1 cellular context compared by ENCODE assay signal in genomic region chr1:25026757-25027450, GRCh38.
A peak's percentile ranks its signal among the peaks of the same experiment; 100 is the strongest.
TF ChIP-seq lines count a peak whose summit lies in the region.

No MANE protein-coding gene starts in this region.

TF ChIP-seq in GM12878, 131 proteins besides CTCF, POLR2A, EP300 and RAD21 (continued from another document and continues in another):
- TF ChIP-seq ZNF24 (IDR thresholded peaks at IDR 0.05) (no peak), PBX3 (IDR thresholded peaks at IDR 0.05; ENCODE audit: insufficient replicate concordance, low read depth, low read length) (no peak), PML (IDR thresholded peaks at IDR 0.05; ENCODE audit: low read length) (no peak), MEF2B (IDR thresholded peaks at IDR 0.05; ENCODE audit: partially characterized antibody, poor library complexity, severe bottlenecking) (peak; percentile 94), HSF1 (IDR thresholded peaks at IDR 0.05; ENCODE audit: low read depth, low read length) (no peak), CUX1 (IDR thresholded peaks at IDR 0.05; ENCODE audit: insufficient replicate concordance, low read depth, low read length) (peak; percentile 86), SRF (IDR thresholded peaks at IDR 0.05; ENCODE audit: low read depth in 2 of 2, low read length in 2 of 2) (no peak), SREBF1 (IDR thresholded peaks at IDR 0.05; ENCODE audit: low read length) (no peak), PAX5 (IDR thresholded peaks at IDR 0.05; ENCODE audit: borderline replicate concordance, low read depth, low read length) (peak; percentile 50; the same call in 1 of the 2 replicates), E2F8 (IDR thresholded peaks at IDR 0.05; ENCODE audit: low read depth, partially characterized antibody) (no peak), KDM1A (IDR thresholded peaks at IDR 0.05; ENCODE audit: borderline replicate concordance) (no peak), IRF5 (IDR thresholded peaks at IDR 0.05; ENCODE audit: borderline replicate concordance) (no peak), ZZZ3 (IDR thresholded peaks at IDR 0.05; ENCODE audit: control insufficient read depth, insufficient read length, low read depth) (no peak), BACH1 (IDR thresholded peaks at IDR 0.05; ENCODE audit: borderline replicate concordance) (0 out of 2 replicates have a peak, but pooled peaks have one; percentile 23), BRCA1 (IDR thresholded peaks at IDR 0.05; ENCODE audit: low read depth, low read length) (no peak), EZH2 (IDR thresholded peaks at IDR 0.05; ENCODE audit: borderline replicate concordance, control insufficient read depth, low read depth, low read length) (no peak), SMC3 (IDR thresholded peaks at IDR 0.05; ENCODE audit: borderline replicate concordance, low read length) (peak; percentile 29; the same call in 1 of the 2 replicates), ASH2L (IDR thresholded peaks at IDR 0.05; ENCODE audit: borderline replicate concordance, low read depth) (no peak), CEBPB (IDR thresholded peaks at IDR 0.05; ENCODE audit: borderline replicate concordance in 1 of 2, low read depth in 2 of 2, low read length in 2 of 2) (no peak), CREM (IDR thresholded peaks at IDR 0.05; ENCODE audit: low read depth) (peak; percentile 63; the same call in 1 of the 2 replicates), ZNF384 (IDR thresholded peaks at IDR 0.05; ENCODE audit: borderline replicate concordance, low read depth, low read length) (no peak), SPI1 (IDR thresholded peaks at IDR 0.05; ENCODE audit: borderline replicate concordance, insufficient read depth, low read depth, low read length) (peak; percentile 41), SP1 (IDR thresholded peaks at IDR 0.05; ENCODE audit: low read depth, low read length) (no peak), ZNF217 (IDR thresholded peaks at IDR 0.05) (no peak), E2F4 (IDR thresholded peaks at IDR 0.05; ENCODE audit: low read depth, low read length) (no peak), MYC (IDR thresholded peaks at IDR 0.05; ENCODE audit: insufficient read depth, insufficient read length, insufficient replicate concordance, low read length, severe bottlenecking) (no peak), E4F1 (IDR thresholded peaks at IDR 0.05; ENCODE audit: borderline replicate concordance, partially characterized antibody) (no peak), KAT2A (conservative IDR thresholded peaks at IDR 0.05; ENCODE audit: control insufficient read depth, low read depth, low read length) (no peak), BCL11A (IDR thresholded peaks at IDR 0.05; ENCODE audit: low read depth, low read length) (no peak), YBX1 (IDR thresholded peaks at IDR 0.05) (no peak), NR2C2 (IDR thresholded peaks at IDR 0.05; ENCODE audit: borderline replicate concordance, control insufficient read depth, insufficient read length, low read depth) (no peak)
- TF ChIP-seq, protein P1, sequence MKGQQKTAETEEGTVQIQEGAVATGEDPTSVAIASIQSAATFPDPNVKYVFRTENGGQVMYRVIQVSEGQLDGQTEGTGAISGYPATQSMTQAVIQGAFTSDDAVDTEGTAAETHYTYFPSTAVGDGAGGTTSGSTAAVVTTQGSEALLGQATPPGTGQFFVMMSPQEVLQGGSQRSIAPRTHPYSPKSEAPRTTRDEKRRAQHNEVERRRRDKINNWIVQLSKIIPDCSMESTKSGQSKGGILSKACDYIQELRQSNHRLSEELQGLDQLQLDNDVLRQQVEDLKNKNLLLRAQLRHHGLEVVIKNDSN (IDR thresholded peaks at IDR 0.05; ENCODE audit: borderline replicate concordance, extremely low read length, insufficient read depth, low read depth, low read length) = no peak
- TF ChIP-seq, protein P2, sequence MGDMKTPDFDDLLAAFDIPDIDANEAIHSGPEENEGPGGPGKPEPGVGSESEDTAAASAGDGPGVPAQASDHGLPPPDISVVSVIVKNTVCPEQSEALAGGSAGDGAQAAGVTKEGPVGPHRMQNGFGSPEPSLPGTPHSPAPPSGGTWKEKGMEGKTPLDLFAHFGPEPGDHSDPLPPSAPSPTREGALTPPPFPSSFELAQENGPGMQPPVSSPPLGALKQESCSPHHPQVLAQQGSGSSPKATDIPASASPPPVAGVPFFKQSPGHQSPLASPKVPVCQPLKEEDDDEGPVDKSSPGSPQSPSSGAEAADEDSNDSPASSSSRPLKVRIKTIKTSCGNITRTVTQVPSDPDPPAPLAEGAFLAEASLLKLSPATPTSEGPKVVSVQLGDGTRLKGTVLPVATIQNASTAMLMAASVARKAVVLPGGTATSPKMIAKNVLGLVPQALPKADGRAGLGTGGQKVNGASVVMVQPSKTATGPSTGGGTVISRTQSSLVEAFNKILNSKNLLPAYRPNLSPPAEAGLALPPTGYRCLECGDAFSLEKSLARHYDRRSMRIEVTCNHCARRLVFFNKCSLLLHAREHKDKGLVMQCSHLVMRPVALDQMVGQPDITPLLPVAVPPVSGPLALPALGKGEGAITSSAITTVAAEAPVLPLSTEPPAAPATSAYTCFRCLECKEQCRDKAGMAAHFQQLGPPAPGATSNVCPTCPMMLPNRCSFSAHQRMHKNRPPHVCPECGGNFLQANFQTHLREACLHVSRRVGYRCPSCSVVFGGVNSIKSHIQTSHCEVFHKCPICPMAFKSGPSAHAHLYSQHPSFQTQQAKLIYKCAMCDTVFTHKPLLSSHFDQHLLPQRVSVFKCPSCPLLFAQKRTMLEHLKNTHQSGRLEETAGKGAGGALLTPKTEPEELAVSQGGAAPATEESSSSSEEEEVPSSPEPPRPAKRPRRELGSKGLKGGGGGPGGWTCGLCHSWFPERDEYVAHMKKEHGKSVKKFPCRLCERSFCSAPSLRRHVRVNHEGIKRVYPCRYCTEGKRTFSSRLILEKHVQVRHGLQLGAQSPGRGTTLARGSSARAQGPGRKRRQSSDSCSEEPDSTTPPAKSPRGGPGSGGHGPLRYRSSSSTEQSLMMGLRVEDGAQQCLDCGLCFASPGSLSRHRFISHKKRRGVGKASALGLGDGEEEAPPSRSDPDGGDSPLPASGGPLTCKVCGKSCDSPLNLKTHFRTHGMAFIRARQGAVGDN (IDR thresholded peaks at IDR 0.05) = peak; percentile 85
- TF ChIP-seq, protein P3, sequence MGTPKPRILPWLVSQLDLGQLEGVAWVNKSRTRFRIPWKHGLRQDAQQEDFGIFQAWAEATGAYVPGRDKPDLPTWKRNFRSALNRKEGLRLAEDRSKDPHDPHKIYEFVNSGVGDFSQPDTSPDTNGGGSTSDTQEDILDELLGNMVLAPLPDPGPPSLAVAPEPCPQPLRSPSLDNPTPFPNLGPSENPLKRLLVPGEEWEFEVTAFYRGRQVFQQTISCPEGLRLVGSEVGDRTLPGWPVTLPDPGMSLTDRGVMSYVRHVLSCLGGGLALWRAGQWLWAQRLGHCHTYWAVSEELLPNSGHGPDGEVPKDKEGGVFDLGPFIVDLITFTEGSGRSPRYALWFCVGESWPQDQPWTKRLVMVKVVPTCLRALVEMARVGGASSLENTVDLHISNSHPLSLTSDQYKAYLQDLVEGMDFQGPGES (IDR thresholded peaks at IDR 0.05) = no peak
